In genomic region chr12:120282229-120282628, GRCh38 we compare ENCODE assay signal across 35 cellular contexts. TPM values are rescaled to one million over a fixed set of nuclear protein-coding genes. Genes with fewer than 3 reads are reported as not detected.
"Had no signal": no experiment of that assay in that cellular context is flagged by ENCODE, and none has a peak within 500 bp of the region (broad histone marks: within the 10 kb centered on the region; RNA-seq: fewer than 3 reads in every experiment).

No MANE protein-coding gene starts in this region.

- H3K27me3 Mint-ChIP-seq: activated naive CD8-positive, alpha-beta T cell; T-cell had no signal

- H3K27ac ChIP-seq: heart left ventricle, parathyroid adenoma, right atrium auricular region, stomach, tibial artery had no signal

- H3K27ac Mint-ChIP-seq: activated naive CD8-positive, alpha-beta T cell; brain; immature natural killer cell; naive thymus-derived CD4-positive, alpha-beta T cell; stimulated activated naive B cell treated with anti-CD40 and anti-IgM and Interleukin-4, amounts not matched to agents 10 μg/mL and 1 μg/mL and 100 μg/mL, for 72 hours; T-cell; T-helper 2 cell treated with Interferon-gamma antibody and Interleukin-4, amounts not matched to agents 5 μg/mL and 100 μg/mL, for 36 hours had no signal

- H3K4me1 Mint-ChIP-seq: T-cell had no signal

- H3K9me3 ChIP-seq: heart left ventricle, right atrium auricular region, stomach, tibial artery had no signal

- H3K36me3 ChIP-seq: heart left ventricle, right atrium auricular region, stomach, tibial artery had no signal

- H3K27me3 ChIP-seq: heart left ventricle, right atrium auricular region, stomach, tibial artery had no signal

- DNase-seq: activated CD4-positive, alpha-beta T cell treated with anti-CD3 and anti-CD28 coated beads for 4 hours; activated CD4-positive, alpha-beta T cell treated with anti-CD3 and anti-CD28 coated beads, Interleukin-2, amount 50 U/mL, for 4 hours; activated CD8-positive, alpha-beta memory T cell treated with anti-CD3 and anti-CD28 coated beads for 24 hours; activated effector memory CD4-positive, alpha-beta T cell treated with Interleukin-2 at 50 U/mL for 16 hours; activated naive CD4-positive, alpha-beta T cell treated with Interleukin-2 at 50 U/mL for 16 hours; anterior cingulate cortex; cortex of kidney; foreskin fibroblast; heart left ventricle; hypothalamus; immature natural killer cell; midbrain; naive thymus-derived CD4-positive, alpha-beta T cell; occipital lobe; stimulated activated CD4-positive, alpha-beta T cell treated with anti-CD3 and anti-CD28 coated beads, Interleukin-1b, Interleukin-23, amount 100 ng/mL, for 48 hours; stimulated activated CD4-positive, alpha-beta T cell treated with anti-CD3 and anti-CD28 coated beads, Interleukin-4, amount 100 ng/mL, for 4 hours; stimulated activated CD8-positive, alpha-beta memory T cell treated with anti-CD3 and anti-CD28 coated beads, Interleukin-4, amount 100 ng/mL, for 48 hours; stimulated activated naive B cell treated with anti-CD40 and anti-IgM and Interleukin-4, amounts not matched to agents 10 μg/mL and 1 μg/mL and 100 μg/mL, for 72 hours; stomach; T-cell; tibial artery had no signal

- H3K9ac ChIP-seq: parathyroid adenoma had no signal

- H3K4me3 Mint-ChIP-seq: activated naive CD8-positive, alpha-beta T cell; brain; immature natural killer cell; naive thymus-derived CD4-positive, alpha-beta T cell; neural crest cell; stimulated activated naive B cell treated with anti-CD40 and anti-IgM and Interleukin-4, amounts not matched to agents 10 μg/mL and 1 μg/mL and 100 μg/mL, for 72 hours; T-cell; T-helper 2 cell treated with Interferon-gamma antibody and Interleukin-4, amounts not matched to agents 5 μg/mL and 100 μg/mL, for 36 hours had no signal

- H3K4me1 ChIP-seq: heart left ventricle, parathyroid adenoma, right atrium auricular region, stomach had no signal

- ATAC-seq: heart left ventricle; naive thymus-derived CD4-positive, alpha-beta T cell; stimulated activated naive B cell treated with anti-CD40 and anti-IgM and Interleukin-4, amounts not matched to agents 10 μg/mL and 1 μg/mL and 100 μg/mL, for 72 hours; T-cell had no signal

- H3K36me3 Mint-ChIP-seq: activated naive CD8-positive, alpha-beta T cell; brain; immature natural killer cell; naive thymus-derived CD4-positive, alpha-beta T cell; stimulated activated naive B cell treated with anti-CD40 and anti-IgM and Interleukin-4, amounts not matched to agents 10 μg/mL and 1 μg/mL and 100 μg/mL, for 72 hours; T-cell had no signal

- H3K4me3 ChIP-seq: heart left ventricle, right atrium auricular region, smooth muscle cell, stomach, tibial artery had no signal

- H3K9me3 Mint-ChIP-seq: immature natural killer cell; naive thymus-derived CD4-positive, alpha-beta T cell; stimulated activated naive B cell treated with anti-CD40 and anti-IgM and Interleukin-4, amounts not matched to agents 10 μg/mL and 1 μg/mL and 100 μg/mL, for 72 hours; T-cell; T-helper 2 cell treated with Interferon-gamma antibody and Interleukin-4, amounts not matched to agents 5 μg/mL and 100 μg/mL, for 36 hours had no signal

RNA-seq across cellular contexts. Expression of gene RNU4-2, which starts 9.5 kb away (rescaled TPM):
- total RNA-seq: right atrium auricular region had no signal
- polyA plus RNA-seq: adipose tissue; heart left ventricle; naive thymus-derived CD4-positive, alpha-beta T cell; stomach; urinary bladder had no signal

RNA-seq across cellular contexts. Expression of gene RNU4-1, which starts 10.8 kb away (rescaled TPM):
- total RNA-seq: kidney epithelial cell, right atrium auricular region had no signal
- polyA plus RNA-seq: adipose tissue; heart left ventricle; immature natural killer cell; naive thymus-derived CD4-positive, alpha-beta T cell; smooth muscle cell; stomach; urinary bladder had no signal

RNA-seq across cellular contexts. Expression of gene PLA2G1B, which starts 45.4 kb away (rescaled TPM):
- total RNA-seq: cardiac septum, esophagus mucosa, kidney epithelial cell, lower leg skin, neural crest cell, occipital lobe, pulmonary artery endothelial cell, right atrium auricular region, smooth muscle cell, stomach had no signal
- polyA plus RNA-seq: heart left ventricle, smooth muscle cell had no signal
